Comparison of ENCODE assay signal across 8 cellular contexts in the genomic region with DNA sequence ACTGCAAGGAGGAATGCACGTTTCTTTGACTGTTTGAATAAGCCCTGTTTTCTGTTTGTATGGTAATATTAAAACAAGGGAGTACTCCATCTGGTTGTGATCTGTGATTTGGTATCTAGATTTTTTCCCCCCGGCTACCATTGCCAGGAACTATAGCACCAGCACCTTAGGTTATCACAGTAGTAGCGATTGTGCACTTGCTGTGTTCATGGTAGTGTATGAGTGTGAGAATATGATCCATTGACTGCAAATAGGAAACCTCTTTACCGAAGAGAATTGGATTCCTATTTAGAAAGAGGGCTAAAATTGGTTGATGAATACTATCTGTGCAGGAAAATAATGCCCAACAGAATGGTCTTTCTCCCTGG.
A peak's percentile ranks its signal among the peaks of the same experiment; 100 is the strongest.
DNase-seq lines count a peak whose midpoint lies in the region; ATAC-seq, FAIRE-seq and TF ChIP-seq lines count a peak whose summit lies in the region.

No MANE protein-coding gene starts in this region.

- H3K27me3 ChIP-seq in HUES48 (ENCODE audit: control insufficient read depth, insufficient read depth, low read length) = no peaks in the 10 kb centered on the region
- peaks cover 3 to 14% of the 10 kb centered on the region in 2 donors for H3K27me3 ChIP-seq in breast epithelium

- BruUV-seq in Calu3 (replicated peaks; lab: Mats Ljungman, UMichigan) = no TSS peak

- ATAC-seq in natural killer cell = no peak
- no peak for ATAC-seq in HG03039 (IDR thresholded peaks at IDR 0.05; ENCODE audit: unreplicated experiment)

- peak overlapping the region; percentile 91 for H3K27ac ChIP-seq in HUES48 (ENCODE audit: low read depth, low read length)
- no peak overlapping the region for H3K27ac ChIP-seq in breast epithelium

- H3K4me1 Mint-ChIP-seq in Calu3 (ENCODE audit: low read depth, unreplicated experiment) (peaks cover 13% of the 10 kb centered on the region), natural killer cell (peaks cover 15% of the 10 kb centered on the region in 2 donors)

- no peaks in the 10 kb centered on the region for H3K9me3 Mint-ChIP-seq in Calu3 (ENCODE audit: low read depth, unreplicated experiment)
- no peaks in the 10 kb centered on the region for H3K9me3 Mint-ChIP-seq in natural killer cell

- H3K27me3 Mint-ChIP-seq in Calu3 (ENCODE audit: unreplicated experiment) = peaks cover 52% of the 10 kb centered on the region
- peaks cover 30 to 43% of the 10 kb centered on the region in 2 donors for H3K27me3 Mint-ChIP-seq in natural killer cell (ENCODE audit: low read depth in 2 of 2)

- intact Hi-C loops in Calu3 (cut with micrococcal nuclease; ENCODE audit: unreplicated experiment) (no loop called here), breast epithelium (cut with DNase I; ENCODE audit: low total_unique reads) (no loop called here), natural killer cell (cut with micrococcal nuclease) (no loop called here)

- H3K4me3 Mint-ChIP-seq in Calu3 (ENCODE audit: low read depth, unreplicated experiment) (peak overlapping the region; percentile 77), natural killer cell (peak overlapping the region; percentile 77)

- DNase-seq in Calu3 (no peak), breast epithelium (ENCODE audit: low spot score in 2 of 2) (no peak), natural killer cell (no peak), kidney glomerular epithelial cell (lab: John Stamatoyannopoulos, UW) (no peak), GM19239 (ENCODE audit: insufficient read length, low spot score) (no peak)
- no peak for DNase-seq in effector CD4-positive, alpha-beta T cell

- H3K27ac Mint-ChIP-seq in Calu3 (ENCODE audit: unreplicated experiment) (no peak overlapping the region), natural killer cell (no peak overlapping the region)

- H3K9me3 ChIP-seq in HUES48 (ENCODE audit: control insufficient read depth, insufficient read depth, low read length) = no peaks in the 10 kb centered on the region
- H3K9me3 ChIP-seq in breast epithelium = no peaks in the 10 kb centered on the region

- CTCF ChIA-PET in Calu3 (lab: Charles Lee) = no interaction called here

- H3K36me3 Mint-ChIP-seq in Calu3 (ENCODE audit: insufficient read depth, unreplicated experiment) (peaks cover 6% of the 10 kb centered on the region), natural killer cell (no peaks in the 10 kb centered on the region)

- peaks cover 27% of the 10 kb centered on the region for H3K4me1 ChIP-seq in HUES48 (ENCODE audit: control insufficient read depth, insufficient read depth, low read length)
- H3K4me1 ChIP-seq in breast epithelium = peaks cover 0 to 6% of the 10 kb centered on the region in 2 donors

- peak overlapping the region; percentile 64 for H3K4me3 ChIP-seq in HUES48 (ENCODE audit: low read depth, low read length)
- H3K4me3 ChIP-seq in breast epithelium = peak overlapping the region in 2 of 3 donors; percentile 56 to 70

- no peak for TF ChIP-seq POLR2A in breast epithelium (IDR thresholded peaks at IDR 0.05)

- H3K36me3 ChIP-seq in HUES48 (ENCODE audit: control insufficient read depth, insufficient read depth, low read length) = no peaks in the 10 kb centered on the region
- no peaks in the 10 kb centered on the region for H3K36me3 ChIP-seq in breast epithelium

- peak overlapping the region; percentile 58 for H3K9ac ChIP-seq in HUES48 (ENCODE audit: low read depth, low read length)

- TF ChIP-seq CTCF in Calu3 (IDR thresholded peaks at IDR 0.05; ENCODE audit: unreplicated experiment) (no peak), breast epithelium (IDR thresholded peaks at IDR 0.05) (no peak), natural killer cell (IDR thresholded peaks at IDR 0.05) (no peak)

- FAIRE-seq in GM19239 (lab: Jason Lieb, UNC) = no peak
